10 cellular contexts compared by ENCODE assay signal in genomic region chr10:45425628-45426563, GRCh38. TPM values are rescaled to one million over a fixed set of nuclear protein-coding genes. Genes with fewer than 3 reads are reported as not detected.
DNase-seq lines count a peak whose midpoint lies in the region; FAIRE-seq and TF ChIP-seq lines count a peak whose summit lies in the region.
"Had no signal": no experiment of that assay in that cellular context is flagged by ENCODE, and none has a peak within 500 bp of the region (broad histone marks: within the 10 kb centered on the region; RNA-seq: fewer than 3 reads in every experiment).

No MANE protein-coding gene starts in this region.

- 75 to 89% methylated on average over 2 to 9 of the region's 9 CpGs for WGBS in transverse colon (ENCODE audit: low coverage in 1 of 2), 2 donors

- H3K79me2 ChIP-seq in MM.1S (ENCODE audit: low read length): no peaks in the 10 kb centered on the region

- TF ChIP-seq POLR2A in transverse colon (IDR thresholded peaks at IDR 0.05): no peak

- H3K36me3 Mint-ChIP-seq in mesothelial cell of epicardium: no peaks in the 10 kb centered on the region

- no peak for TF ChIP-seq CTCF in MM.1S (IDR thresholded peaks at IDR 0.05; ENCODE audit: low read length)
- TF ChIP-seq CTCF in bronchial epithelial cell (IDR thresholded peaks at IDR 0.05; ENCODE audit: insufficient read depth, low read length, severe bottlenecking): no peak
- TF ChIP-seq CTCF in retinal pigment epithelial cell (conservative IDR thresholded peaks at IDR 0.05; ENCODE audit: low read depth, low read length): no peak
- TF ChIP-seq CTCF in transverse colon (IDR thresholded peaks at IDR 0.05): no peak
- no peak for TF ChIP-seq CTCF in mesothelial cell of epicardium (IDR thresholded peaks at IDR 0.05; ENCODE audit: unreplicated experiment)

- peak; percentile 30 for DNase-seq in NCI-H146 (lab: John Stamatoyannopoulos, UW)
- DNase-seq in NCI-H146 treated with DMSO at 0.1 percent for 48 hours (lab: John Stamatoyannopoulos, UW; ENCODE audit: unreplicated experiment): no peak
- DNase-seq in MM.1S: no peak
- DNase-seq in bronchial epithelial cell (ENCODE audit: low read depth): peak; percentile 34
- peak; percentile 83 for DNase-seq in retinal pigment epithelial cell (ENCODE audit: low read depth)
- no peak for DNase-seq in transverse colon
- DNase-seq in mesothelial cell of epicardium (ENCODE audit: low spot score in 2 of 2, unreplicated experiment in 2 of 2): no peak
- DNase-seq in HuH-7.5 (ENCODE audit: low spot score): no peak
- DNase-seq: NCI-H1092 had no signal

- H3K27ac ChIP-seq in MM.1S (ENCODE audit: low read length): no peak overlapping the region
- H3K27ac ChIP-seq in transverse colon: no peak overlapping the region

- H3K9ac ChIP-seq in MM.1S (ENCODE audit: low read length): no peak overlapping the region

- H3K4me1 ChIP-seq in MM.1S (ENCODE audit: low read length): peaks cover 50% of the 10 kb centered on the region
- H3K4me1 ChIP-seq in transverse colon: peaks cover under 1 to 5% (median 1%) of the 10 kb centered on the region in 4 donors

- no peaks in the 10 kb centered on the region for H3K9me3 ChIP-seq in MM.1S (replicated peaks; ENCODE audit: insufficient read depth, low read length)
- H3K9me3 ChIP-seq in transverse colon: no peaks in the 10 kb centered on the region

- H3K4me2 ChIP-seq in MM.1S (ENCODE audit: low read depth, low read length): no peak overlapping the region

- no peaks in the 10 kb centered on the region for H3K9me2 ChIP-seq in MM.1S (replicated peaks; ENCODE audit: insufficient read depth, low read length)

- H3K36me3 ChIP-seq in MM.1S (replicated peaks; ENCODE audit: insufficient read depth, low read length) (no peaks in the 10 kb centered on the region), bronchial epithelial cell (ENCODE audit: control insufficient read depth, insufficient read depth, low read length) (no peaks in the 10 kb centered on the region), transverse colon (no peaks in the 10 kb centered on the region)

- no peak for TF ChIP-seq EP300 in transverse colon (IDR thresholded peaks at IDR 0.05; ENCODE audit: low read depth)

- no peak overlapping the region for H3K27ac Mint-ChIP-seq in mesothelial cell of epicardium

- H2AFZ ChIP-seq in MM.1S (ENCODE audit: low read length): peak overlapping the region; percentile 33

- H4K20me1 ChIP-seq in MM.1S (ENCODE audit: insufficient read depth, low read length): no peaks in the 10 kb centered on the region

- no peak overlapping the region for H3K4me3 Mint-ChIP-seq in mesothelial cell of epicardium

- H3F3A ChIP-seq in MM.1S (ENCODE audit: insufficient read depth, low read length): peaks cover 21% of the 10 kb centered on the region

- FAIRE-seq in bronchial epithelial cell (lab: Jason Lieb, UNC): no peak
- FAIRE-seq: A204.1 had no signal

- H3K27me3 Mint-ChIP-seq in mesothelial cell of epicardium (ENCODE audit: low read depth): no peaks in the 10 kb centered on the region

- no peaks in the 10 kb centered on the region for H3K9me3 Mint-ChIP-seq in mesothelial cell of epicardium

- H3K4me3 ChIP-seq in MM.1S (ENCODE audit: low read length) (no peak overlapping the region), bronchial epithelial cell (ENCODE audit: low read depth, low read length) (no peak overlapping the region), retinal pigment epithelial cell (ENCODE audit: low read length) (no peak overlapping the region), transverse colon (no peak overlapping the region)

- H3K4me1 Mint-ChIP-seq in mesothelial cell of epicardium: no peaks in the 10 kb centered on the region

- intact Hi-C loops in transverse colon (cut with DNase I; ENCODE audit: low total_unique reads): no loop called here

- H3K27me3 ChIP-seq in MM.1S (replicated peaks; ENCODE audit: insufficient read depth, low read length) (no peaks in the 10 kb centered on the region), bronchial epithelial cell (ENCODE audit: control insufficient read depth, insufficient read depth, low read length) (peaks cover 15% of the 10 kb centered on the region), transverse colon (peaks cover 15% of the 10 kb centered on the region)

- in situ Hi-C loops in transverse colon (cut with MboI; ENCODE audit: low pct_ligation_motif_present in 1 of 4, low pct_unique_long_range_greater_than_20kb in 1 of 4, low sequenced_read_pairs in 3 of 4): no loop called here

RNA-seq across cellular contexts. Expression of gene ALOX5, which starts 51.9 kb away (rescaled TPM):
- total RNA-seq in bronchial epithelial cell (0.13 and 0.26 TPM in 2 replicates), transverse colon (10 to 100 TPM; 13.5 to 27.2 (median 21.1) TPM), mesothelial cell of epicardium (8.6 to 10.6 TPM (median 9.6 TPM) in 3 replicates)

Comparison
In these comparisons a context has a peak if more than half of its experiments do, and no peak if none do; other contexts are left out.
1. DNase-seq: peak in NCI-H146 (single experiment), bronchial epithelial cell (single experiment) and retinal pigment epithelial cell (single experiment); none in NCI-H146 treated with DMSO at 0.1 percent for 48 hours (single experiment), MM.1S (single experiment), transverse colon (single experiment), mesothelial cell of epicardium (0 of 2) and HuH-7.5 (single experiment).